In genomic region chrX:119502727-119503483, GRCh38 we compare ENCODE assay signal across 9 cellular contexts. TPM values are rescaled to one million over a fixed set of nuclear protein-coding genes. Genes with fewer than 3 reads are reported as not detected.
DNase-seq lines count a peak whose midpoint lies in the region; ATAC-seq and TF ChIP-seq lines count a peak whose summit lies in the region.
"Had no signal": no experiment of that assay in that cellular context is flagged by ENCODE, and none has a peak within 500 bp of the region (broad histone marks: within the 10 kb centered on the region; RNA-seq: fewer than 3 reads in every experiment).

No MANE protein-coding gene starts in this region.

- no peak for ATAC-seq in GM19324 (IDR thresholded peaks at IDR 0.05; ENCODE audit: low FRiP score, unreplicated experiment)

- H4K20me1 ChIP-seq in hepatocyte (ENCODE audit: insufficient read depth, poor library complexity, severe bottlenecking) = no peaks in the 10 kb centered on the region

- intact Hi-C loops in tibial artery (cut with DNase I; ENCODE audit: low total_unique reads) = no loop called here

- H3K9me2 ChIP-seq in hepatocyte (replicated peaks; ENCODE audit: insufficient read depth) = no peaks in the 10 kb centered on the region

- H3K9me3 ChIP-seq in hepatocyte (ENCODE audit: low read depth) (no peaks in the 10 kb centered on the region), tibial artery (no peaks in the 10 kb centered on the region)
- H3K9me3 ChIP-seq: heart left ventricle had no signal

- H3K4me3 ChIP-seq in hepatocyte (no peak overlapping the region), tibial artery (no peak overlapping the region)
- H3K4me3 ChIP-seq: heart left ventricle had no signal

- H3K4me1 ChIP-seq in hepatocyte (ENCODE audit: insufficient read depth) (peaks cover 4% of the 10 kb centered on the region), tibial artery (peaks cover 0 to 28% (median 9%) of the 10 kb centered on the region in 4 donors)

- H3K27me3 ChIP-seq in hepatocyte = no peaks in the 10 kb centered on the region
- H3K27me3 ChIP-seq in tibial artery = no peaks in the 10 kb centered on the region
- H3K27me3 ChIP-seq: heart left ventricle had no signal

- no peaks in the 10 kb centered on the region for H3K79me2 ChIP-seq in hepatocyte

- TF ChIP-seq CTCF in hepatocyte (IDR thresholded peaks at IDR 0.05; ENCODE audit: poor library complexity) = no peak
- TF ChIP-seq CTCF in tibial artery (IDR thresholded peaks at IDR 0.05) = no peak

- H3K36me3 ChIP-seq in hepatocyte (replicated peaks; ENCODE audit: insufficient read depth, low read depth) = no peaks in the 10 kb centered on the region
- no peaks in the 10 kb centered on the region for H3K36me3 ChIP-seq in tibial artery
- H3K36me3 ChIP-seq: heart left ventricle had no signal

- WGBS in hepatocyte (ENCODE audit: low lambda C conversion rate, missing lambda C conversion rate) = 70% methylated on average over 11 of the region's 11 CpGs

- H3K4me2 ChIP-seq in hepatocyte = no peak overlapping the region

- DNase-seq in activated naive CD4-positive, alpha-beta T cell treated with Interleukin-2 at 50 U/mL for 16 hours = peak; percentile 16
- DNase-seq in activated naive CD4-positive, alpha-beta T cell (lab: John Stamatoyannopoulos, UW) = no peak
- DNase-seq in activated CD4-positive, alpha-beta T cell treated with anti-CD3 and anti-CD28 coated beads, Interleukin-2, amount 50 U/mL, for 4 hours = peak; percentile 1 to 12
- peak; percentile 30 for DNase-seq in hepatocyte (ENCODE audit: low spot score)
- peak in 1 of 2 donors; percentile 69 for DNase-seq in tibial artery
- no peak for DNase-seq in NCI-H2227 treated with DMSO at 0.1 percent for 48 hours (lab: John Stamatoyannopoulos, UW)
- no peak for DNase-seq in stimulated activated CD4-positive, alpha-beta T cell treated with anti-CD3 and anti-CD28 coated beads, Interleukin-12 subunit alpha, Interleukin-12 subunit beta, amount 100 ng/mL, for 4 hours

- no peak overlapping the region for H2AFZ ChIP-seq in hepatocyte

- peak overlapping the region; percentile 68 for H3K27ac ChIP-seq in hepatocyte
- H3K27ac ChIP-seq in tibial artery = peak overlapping the region; percentile 66 to 80
- H3K27ac ChIP-seq: heart left ventricle had no signal

RNA-seq across cellular contexts. Expression of gene SLC25A5, which starts 34.7 kb away (rescaled TPM):
- total RNA-seq in hepatocyte = 343 and 383 TPM in 2 replicates
- polyA plus RNA-seq in hepatocyte = 248 and 282 TPM in 2 replicates

Comparison
In these comparisons a context has a peak if more than half of its experiments do, and no peak if none do; other contexts are left out.
1. DNase-seq: peak in activated naive CD4-positive, alpha-beta T cell treated with Interleukin-2 at 50 U/mL for 16 hours (single experiment), activated CD4-positive, alpha-beta T cell treated with anti-CD3 and anti-CD28 coated beads, Interleukin-2, amount 50 U/mL, for 4 hours (2 of 2) and hepatocyte (single experiment); none in activated naive CD4-positive, alpha-beta T cell (0 of 4), NCI-H2227 treated with DMSO at 0.1 percent for 48 hours (single experiment) and stimulated activated CD4-positive, alpha-beta T cell treated with anti-CD3 and anti-CD28 coated beads, Interleukin-12 subunit alpha, Interleukin-12 subunit beta, amount 100 ng/mL, for 4 hours (single experiment).